In genomic region chr10:30671011-30671616, GRCh38 we compare ENCODE assay signal across 8 cellular contexts. TPM values are rescaled to one million over a fixed set of nuclear protein-coding genes. Genes with fewer than 3 reads are reported as not detected.
A peak's percentile ranks its signal among the peaks of the same experiment; 100 is the strongest.
DNase-seq lines count a peak whose midpoint lies in the region; ATAC-seq, FAIRE-seq and TF ChIP-seq lines count a peak whose summit lies in the region.

No MANE protein-coding gene starts in this region.

- H3K9me3 Mint-ChIP-seq in stimulated activated naive CD8-positive, alpha-beta T cell treated with anti-CD3 and anti-CD28 coated beads, Interleukin-15, amount 100 ng/mL, for 72 hours, result no peaks in the 10 kb centered on the region

- no peaks in the 10 kb centered on the region for H3K4me1 ChIP-seq in ACC112 (ENCODE audit: control insufficient read depth, insufficient read depth, low read length, unreplicated experiment)
- H3K4me1 ChIP-seq in breast epithelium, result no peaks in the 10 kb centered on the region
- H3K4me1 ChIP-seq in kidney (ENCODE audit: control insufficient read depth in 1 of 2, insufficient read depth in 1 of 2, low read depth in 1 of 2, low read length in 2 of 2), result no peaks in the 10 kb centered on the region

- DNase-seq in ELR (ENCODE audit: low read depth), result peak; percentile 78
- peak; percentile 91 to 96 for DNase-seq in Kasumi-1 (lab: John Stamatoyannopoulos, UW)
- peak; percentile 83 for DNase-seq in RKO (ENCODE audit: low spot score)
- no peak for DNase-seq in breast epithelium (ENCODE audit: low spot score in 2 of 2)
- no peak for DNase-seq in kidney
- peak in 1 of 2 donors; percentile 24 for DNase-seq in stimulated activated naive CD8-positive, alpha-beta T cell treated with anti-CD3 and anti-CD28 coated beads, Interleukin-15, amount 100 ng/mL, for 72 hours

- TF ChIP-seq POLR2A in breast epithelium (IDR thresholded peaks at IDR 0.05), result no peak

- FAIRE-seq in kidney (lab: Jason Lieb, UNC), result peak; percentile 62

- H3K27me3 Mint-ChIP-seq in stimulated activated naive CD8-positive, alpha-beta T cell treated with anti-CD3 and anti-CD28 coated beads, Interleukin-15, amount 100 ng/mL, for 72 hours, result peaks cover 19% of the 10 kb centered on the region

- H3K9ac ChIP-seq in kidney (ENCODE audit: low read length in 2 of 2), result peak overlapping the region in 1 of 2 donors; percentile 10

- H3K4me3 ChIP-seq in ACC112 (ENCODE audit: low read depth, low read length) (peak overlapping the region; percentile 69), breast epithelium (peak overlapping the region; percentile 17 to 37 (median 18)), kidney (ENCODE audit: low read length in 2 of 2) (peak overlapping the region; percentile 34 to 61)

- no peaks in the 10 kb centered on the region for H3K79me2 ChIP-seq in ACC112 (ENCODE audit: control insufficient read depth, insufficient read depth, low read length, unreplicated experiment)

- H3K9me3 ChIP-seq in breast epithelium, result no peaks in the 10 kb centered on the region
- H3K9me3 ChIP-seq in kidney (ENCODE audit: control insufficient read depth in 1 of 2, low read length in 2 of 2), result no peaks in the 10 kb centered on the region

- H3K4me3 Mint-ChIP-seq in stimulated activated naive CD8-positive, alpha-beta T cell treated with anti-CD3 and anti-CD28 coated beads, Interleukin-15, amount 100 ng/mL, for 72 hours, result peak overlapping the region; percentile 55 to 72

- H3K4me1 Mint-ChIP-seq in stimulated activated naive CD8-positive, alpha-beta T cell treated with anti-CD3 and anti-CD28 coated beads, Interleukin-15, amount 100 ng/mL, for 72 hours, result no peaks in the 10 kb centered on the region

- no peak overlapping the region for H3K27ac Mint-ChIP-seq in stimulated activated naive CD8-positive, alpha-beta T cell treated with anti-CD3 and anti-CD28 coated beads, Interleukin-15, amount 100 ng/mL, for 72 hours

- TF ChIP-seq CTCF in breast epithelium (IDR thresholded peaks at IDR 0.05) (peak; percentile 64 to 75 (median 75)), kidney (IDR thresholded peaks at IDR 0.05; ENCODE audit: borderline replicate concordance, extremely low read depth, insufficient read depth) (peak; percentile 73)

- no peaks in the 10 kb centered on the region for H3K27me3 ChIP-seq in ACC112 (ENCODE audit: insufficient read depth, low read length)
- no peaks in the 10 kb centered on the region for H3K27me3 ChIP-seq in breast epithelium

- peak overlapping the region; percentile 98 for H2AFZ ChIP-seq in ACC112 (ENCODE audit: low read length, unreplicated experiment)

- H3K27ac ChIP-seq in ACC112 (ENCODE audit: low read depth, low read length) (no peak overlapping the region), breast epithelium (no peak overlapping the region), kidney (ENCODE audit: low read depth in 2 of 2, low read length in 2 of 2) (no peak overlapping the region)

- ATAC-seq in stimulated activated naive CD8-positive, alpha-beta T cell treated with anti-CD3 and anti-CD28 coated beads, Interleukin-15, amount 100 ng/mL, for 72 hours, result no peak
- ATAC-seq in GM19452 (IDR thresholded peaks at IDR 0.05; ENCODE audit: unreplicated experiment), result no peak

- intact Hi-C loops in breast epithelium (cut with DNase I; ENCODE audit: low total_unique reads) (no loop called here), kidney (cut with DNase I) (no loop called here)

- no peaks in the 10 kb centered on the region for H3K36me3 ChIP-seq in ACC112 (ENCODE audit: insufficient read depth, low read length)
- no peaks in the 10 kb centered on the region for H3K36me3 ChIP-seq in breast epithelium
- no peaks in the 10 kb centered on the region for H3K36me3 ChIP-seq in kidney (ENCODE audit: control insufficient read depth in 1 of 2, insufficient read depth in 2 of 2, low read length in 2 of 2)

RNA-seq across cellular contexts. Expression of gene LYZL2, which starts 41.6 kb away (rescaled TPM):
- total RNA-seq in breast epithelium, result not detected
- not detected for total RNA-seq in kidney
- polyA plus RNA-seq in kidney (ENCODE audit: insufficient read depth, low read depth, low replicate concordance), result not detected

Comparison
In these comparisons a context has a peak if more than half of its experiments do, and no peak if none do; other contexts are left out.
1. H3K4me3 ChIP-seq: peak in every context shown above with its lines; median percentile 69 in ACC112; 48 in kidney; 18 in breast epithelium.
2. DNase-seq: peak in ELR (single experiment), Kasumi-1 (2 of 2) and RKO (single experiment); none in breast epithelium (0 of 2) and kidney (single experiment).